ENCODE assay signal across 12 cellular contexts in the genomic region with DNA sequence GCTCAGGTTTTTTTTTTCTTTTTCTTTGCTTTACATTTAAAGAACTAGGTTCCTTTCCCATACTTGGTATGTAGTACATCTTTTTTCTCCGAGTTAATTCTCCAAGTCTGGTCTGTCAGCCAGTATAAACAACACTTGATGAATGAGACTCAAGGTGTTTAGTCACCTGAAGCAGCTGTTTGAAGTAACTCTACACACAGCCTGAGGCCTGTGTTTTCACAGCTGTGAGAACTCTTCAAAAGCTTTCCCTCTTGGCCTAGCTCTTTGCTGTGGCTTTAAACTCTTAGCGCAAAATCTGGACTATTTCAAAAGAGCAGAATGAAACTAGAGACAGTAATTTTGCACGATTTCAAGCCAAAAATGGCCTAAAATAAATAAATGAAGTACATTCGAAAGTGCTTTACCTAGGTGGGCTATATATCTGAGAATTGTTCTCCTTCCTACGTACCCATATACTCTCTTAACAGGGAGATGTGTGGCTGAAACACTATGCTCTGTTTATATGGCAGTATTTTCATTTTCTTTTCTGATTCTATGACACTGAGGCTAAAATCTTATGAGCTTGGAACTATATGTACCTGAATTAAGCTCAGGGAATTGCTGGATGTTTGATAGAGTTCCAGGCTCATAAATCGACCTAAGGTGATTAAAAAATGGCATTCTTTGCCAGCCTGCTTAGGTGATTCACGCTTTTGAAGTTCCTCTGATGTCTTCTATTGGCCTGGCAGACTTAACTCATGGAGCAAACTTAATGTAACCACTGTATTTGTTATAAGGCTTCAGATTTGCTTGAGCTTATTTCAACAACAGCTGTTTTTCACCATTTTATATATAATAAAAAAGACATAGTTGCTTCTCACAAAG.
DNase-seq lines count a peak whose midpoint lies in the region; TF ChIP-seq lines count a peak whose summit lies in the region.
"Had no signal": no experiment of that assay in that cellular context is flagged by ENCODE, and none has a peak within 500 bp of the region (broad histone marks: within the 10 kb centered on the region; RNA-seq: fewer than 3 reads in every experiment).

No MANE protein-coding gene starts in this region.

- H3K27me3 Mint-ChIP-seq in type B pancreatic cell: peaks cover 58% of the 10 kb centered on the region
- H3K27me3 Mint-ChIP-seq: memory B cell had no signal

- H3K36me3 Mint-ChIP-seq in type B pancreatic cell: no peaks in the 10 kb centered on the region
- H3K36me3 Mint-ChIP-seq: memory B cell had no signal

- peak overlapping the region; percentile 87 for H3K27ac ChIP-seq in SJCRH30
- H3K27ac ChIP-seq: coronary artery had no signal

- H3K27me3 ChIP-seq in SJCRH30: no peaks in the 10 kb centered on the region
- no peaks in the 10 kb centered on the region for H3K27me3 ChIP-seq in BE2C

- H3K9me3 ChIP-seq in SJCRH30 (replicated peaks): no peaks in the 10 kb centered on the region
- no peaks in the 10 kb centered on the region for H3K9me3 ChIP-seq in BE2C

- H3K9me3 Mint-ChIP-seq in type B pancreatic cell: peaks cover 1% of the 10 kb centered on the region
- H3K9me3 Mint-ChIP-seq: memory B cell had no signal

- peak overlapping the region; percentile 48 for H3K4me3 Mint-ChIP-seq in type B pancreatic cell
- H3K4me3 Mint-ChIP-seq: memory B cell had no signal

- peaks cover 20% of the 10 kb centered on the region for H3K4me1 ChIP-seq in SJCRH30
- no peaks in the 10 kb centered on the region for H3K4me1 ChIP-seq in BE2C

- peaks cover 24% of the 10 kb centered on the region for H3K4me1 Mint-ChIP-seq in type B pancreatic cell (ENCODE audit: unreplicated experiment)

- TF ChIP-seq CTCF in type B pancreatic cell (conservative IDR thresholded peaks at IDR 0.05) (no peak), BE2C (IDR thresholded peaks at IDR 0.05; ENCODE audit: low read depth, low read length) (no peak)

- H3K4me3 ChIP-seq in SJCRH30 (peak overlapping the region; percentile 38), BE2C (ENCODE audit: low read depth, low read length) (no peak overlapping the region)
- H3K4me3 ChIP-seq: coronary artery had no signal

- H3K36me3 ChIP-seq in SJCRH30 (no peaks in the 10 kb centered on the region), BE2C (no peaks in the 10 kb centered on the region)

- DNase-seq in NCI-H187 treated with DMSO at 0.1 percent for 48 hours (lab: John Stamatoyannopoulos, UW): peak; percentile 14
- no peak for DNase-seq in NCI-H187 (lab: John Stamatoyannopoulos, UW)
- DNase-seq in SJCRH30: peak; percentile 70 to 92
- peak; percentile 73 for DNase-seq in islet precursor cell
- DNase-seq in type B pancreatic cell (ENCODE audit: extremely low spot score, unreplicated experiment): no peak
- DNase-seq in BE2C: no peak
- no peak for DNase-seq in midbrain (lab: John Stamatoyannopoulos, UW)
- DNase-seq in HT-29 (ENCODE audit: low spot score): no peak
- DNase-seq: activated CD4-positive, CD25-positive, alpha-beta regulatory T cell treated with anti-CD3 and anti-CD28 coated beads, Interleukin-2, amount 50 U/mL, for 72 hours; activated naive CD4-positive, alpha-beta T cell had no signal

- no peak overlapping the region for H3K27ac Mint-ChIP-seq in type B pancreatic cell
- H3K27ac Mint-ChIP-seq: memory B cell had no signal

Comparison
In these comparisons a context has a peak if more than half of its experiments do, and no peak if none do; other contexts are left out.
1. DNase-seq: peak in NCI-H187 treated with DMSO at 0.1 percent for 48 hours (single experiment), SJCRH30 (2 of 2) and islet precursor cell (single experiment); none in NCI-H187 (0 of 2), type B pancreatic cell (single experiment), BE2C (single experiment), midbrain (single experiment) and HT-29 (single experiment).